ENCODE assay signal across 15 cellular contexts in genomic region chr15:98689431-98689861, GRCh38. TPM values are rescaled to one million over a fixed set of nuclear protein-coding genes. Genes with fewer than 3 reads are reported as not detected.
DNase-seq lines count a peak whose midpoint lies in the region; TF ChIP-seq lines count a peak whose summit lies in the region.
"Had no signal": no experiment of that assay in that cellular context is flagged by ENCODE, and none has a peak within 500 bp of the region (broad histone marks: within the 10 kb centered on the region; RNA-seq: fewer than 3 reads in every experiment).

No MANE protein-coding gene starts in this region.

- peak; percentile 48 for DNase-seq in Calu3
- peak; percentile 85 for DNase-seq in NB4 (ENCODE audit: low read depth)
- peak; percentile 48 for DNase-seq in choroid plexus epithelial cell (ENCODE audit: low read depth)
- no peak for DNase-seq in activated effector memory CD4-positive, alpha-beta T cell treated with anti-CD3 and anti-CD28 coated beads, Interleukin-2, amount 50 U/mL, for 16 hours
- no peak for DNase-seq in NCI-H774 (lab: John Stamatoyannopoulos, UW)
- no peak for DNase-seq in GM19238 (ENCODE audit: insufficient read length, low spot score)
- no peak for DNase-seq in GOT3 (lab: John Stamatoyannopoulos, UW)
- DNase-seq: activated CD4-positive, CD25-positive, alpha-beta regulatory T cell treated with anti-CD3 and anti-CD28 coated beads, Interleukin-2, amount 50 U/mL, for 72 hours; activated T-cell treated with anti-CD3 and anti-CD28 coated beads, Interleukin-2, amount 50 U/mL, for 48 hours; CD8-positive, alpha-beta memory T cell; NCI-H1417; NCI-H748 treated with DMSO at 0.1 percent for 48 hours; stimulated activated naive CD8-positive, alpha-beta T cell treated with anti-CD3 and anti-CD28 coated beads, Interleukin-15, amount 100 ng/mL, for 72 hours had no signal

- H3K36me3 Mint-ChIP-seq in Calu3 (ENCODE audit: insufficient read depth, unreplicated experiment) = no peaks in the 10 kb centered on the region
- H3K36me3 Mint-ChIP-seq: CD8-positive, alpha-beta memory T cell had no signal

- 89 to 100% methylated on average over 2 to 4 of the region's 5 CpGs for whole genome bisulfite sequencing in mesodermal cell (ENCODE audit: insufficient coverage in 2 of 2), 2 experiments

- H3K4me1 Mint-ChIP-seq in Calu3 (ENCODE audit: low read depth, unreplicated experiment) = peaks cover 55% of the 10 kb centered on the region

- peak overlapping the region; percentile 59 for H3K27ac ChIP-seq in mesodermal cell (ENCODE audit: low read depth, low read length, severe bottlenecking)
- H3K27ac ChIP-seq: SJCRH30 had no signal

- peaks cover 61% of the 10 kb centered on the region for H3K4me1 ChIP-seq in mesodermal cell (ENCODE audit: control insufficient read depth, insufficient read depth, low read length, poor library complexity, severe bottlenecking)

- BruUV-seq in Calu3 (replicated peaks; lab: Mats Ljungman, UMichigan) = no TSS peak

- intact Hi-C loops in Calu3 (cut with micrococcal nuclease; ENCODE audit: unreplicated experiment) = no loop called here

- no peak for TF ChIP-seq POLR2A in NB4 (IDR thresholded peaks at IDR 0.05; ENCODE audit: extremely low read depth, insufficient read length)

- H3K4me3 ChIP-seq in NB4 (ENCODE audit: low read depth, low read length) (no peak overlapping the region), choroid plexus epithelial cell (ENCODE audit: low read depth, low read length) (no peak overlapping the region), mesodermal cell (ENCODE audit: extremely low read depth, insufficient read depth, low read length, poor library complexity, severe bottlenecking) (no peak overlapping the region)
- H3K4me3 ChIP-seq: SJCRH30 had no signal

- no peaks in the 10 kb centered on the region for H3K9me3 Mint-ChIP-seq in Calu3 (ENCODE audit: low read depth, unreplicated experiment)
- H3K9me3 Mint-ChIP-seq: stimulated activated naive CD8-positive, alpha-beta T cell treated with anti-CD3 and anti-CD28 coated beads, Interleukin-15, amount 100 ng/mL, for 72 hours had no signal

- H3K9me3 ChIP-seq in mesodermal cell (ENCODE audit: control insufficient read depth, low read length) = no peaks in the 10 kb centered on the region
- H3K9me3 ChIP-seq: SJCRH30 had no signal

- H3K27me3 Mint-ChIP-seq in Calu3 (ENCODE audit: unreplicated experiment) = no peaks in the 10 kb centered on the region
- H3K27me3 Mint-ChIP-seq: stimulated activated naive CD8-positive, alpha-beta T cell treated with anti-CD3 and anti-CD28 coated beads, Interleukin-15, amount 100 ng/mL, for 72 hours had no signal

- no peak overlapping the region for H3K4me3 Mint-ChIP-seq in Calu3 (ENCODE audit: low read depth, unreplicated experiment)
- H3K4me3 Mint-ChIP-seq: CD8-positive, alpha-beta memory T cell; stimulated activated naive CD8-positive, alpha-beta T cell treated with anti-CD3 and anti-CD28 coated beads, Interleukin-15, amount 100 ng/mL, for 72 hours had no signal

- no peak for TF ChIP-seq CTCF in Calu3 (IDR thresholded peaks at IDR 0.05; ENCODE audit: unreplicated experiment)
- no peak for TF ChIP-seq CTCF in NB4 (IDR thresholded peaks at IDR 0.05; ENCODE audit: low read depth, low read length)
- no peak for TF ChIP-seq CTCF in choroid plexus epithelial cell (conservative IDR thresholded peaks at IDR 0.05; ENCODE audit: low read depth, low read length)

- no peak overlapping the region for H3K27ac Mint-ChIP-seq in Calu3 (ENCODE audit: unreplicated experiment)
- H3K27ac Mint-ChIP-seq: stimulated activated naive CD8-positive, alpha-beta T cell treated with anti-CD3 and anti-CD28 coated beads, Interleukin-15, amount 100 ng/mL, for 72 hours had no signal

- H3K36me3 ChIP-seq in mesodermal cell (ENCODE audit: control insufficient read depth, insufficient read depth, low read length) = peaks cover 19% of the 10 kb centered on the region

- CTCF ChIA-PET in Calu3 (lab: Charles Lee) = interaction anchor here (1.2 kb wide), 1 partner anchor 74 kb away, joined by 5 read pairs; no protein-coding TSS in a partner anchor

RNA-seq across cellular contexts. Expression of gene IGF1R, which starts 41.1 kb away (rescaled TPM):
- total RNA-seq in Calu3 (2022) = 55.5 and 73.9 TPM in 2 replicates
- 60.4 TPM for polyA plus RNA-seq in mesodermal cell (2013, experiment 1 of 2)
- 39.5 TPM for polyA plus RNA-seq in mesodermal cell (2013, experiment 2 of 2)

Comparison
In these comparisons a context has a peak if more than half of its experiments do, and no peak if none do; other contexts are left out.
1. DNase-seq: peak in Calu3 (single experiment), NB4 (single experiment) and choroid plexus epithelial cell (single experiment); none in activated effector memory CD4-positive, alpha-beta T cell treated with anti-CD3 and anti-CD28 coated beads, Interleukin-2, amount 50 U/mL, for 16 hours (single experiment), NCI-H774 (single experiment), GM19238 (single experiment) and GOT3 (single experiment).